8 cellular contexts compared by ENCODE assay signal in genomic region chr17:77140878-77141767, GRCh38. TPM values are rescaled to one million over a fixed set of nuclear protein-coding genes. Genes with fewer than 3 reads are reported as not detected.
A peak's percentile ranks its signal among the peaks of the same experiment; 100 is the strongest.
DNase-seq lines count a peak whose midpoint lies in the region; ATAC-seq and TF ChIP-seq lines count a peak whose summit lies in the region.

TSS of gene SEC14L1 (plus strand) at chr17:77140969. CDS start at chr17:77143597, 2,628 bp downstream.

- intact Hi-C loops in T-helper 1 cell treated with Interleukin-12 subunit alpha and Interleukin-12 subunit beta and Interleukin-4 antibody, amounts not matched to agents 30 ng/mL and 1 ng/mL, for 36 hours (cut with micrococcal nuclease): loop anchor here (1.0 to 5.0 kb wide), 10 partner anchors 13 to 624 kb away; partner anchors contain the start of genes JMJD6, METTL23 and SRSF2

- ATAC-seq in GM19328 (IDR thresholded peaks at IDR 0.05; ENCODE audit: unreplicated experiment): peak; percentile 41
- ATAC-seq in HG03571 (IDR thresholded peaks at IDR 0.05; ENCODE audit: unreplicated experiment): peak; percentile 37

- DNase-seq in Ammon's horn (ENCODE audit: low spot score): peak; percentile 55
- DNase-seq in cardiac fibroblast (ENCODE audit: low read depth in 2 of 2): peak; percentile 42 to 47
- DNase-seq in kidney epithelial cell (ENCODE audit: low read depth): no peak
- DNase-seq in stimulated activated CD4-positive, alpha-beta T cell treated with anti-CD3 and anti-CD28 coated beads, Interleukin-1b, Interleukin-23, amount 100 ng/mL, for 48 hours: peak; percentile 32
- DNase-seq in GM19240 (ENCODE audit: insufficient read length, low spot score): no peak

- H3K27me3 ChIP-seq in kidney epithelial cell (ENCODE audit: control insufficient read depth, insufficient read depth, low read length): no peaks in the 10 kb centered on the region

- TF ChIP-seq CTCF in cardiac fibroblast (IDR thresholded peaks at IDR 0.05; ENCODE audit: low read depth, low read length) (no peak), kidney epithelial cell (IDR thresholded peaks at IDR 0.05; ENCODE audit: insufficient read depth, low read length, poor library complexity, severe bottlenecking) (no peak)

- H3K36me3 ChIP-seq in kidney epithelial cell (ENCODE audit: control insufficient read depth, insufficient read depth, low read length): peaks cover 3% of the 10 kb centered on the region

- H3K4me3 ChIP-seq in cardiac fibroblast (replicated peaks in 1 of 2; ENCODE audit: low read depth in 2 of 2, low read length in 2 of 2) (peak within 1 kb of the TSS; percentile 72 to 80), kidney epithelial cell (ENCODE audit: low read depth, low read length) (peak within 1 kb of the TSS; percentile 90)

RNA-seq across cellular contexts. Expression of gene SEC14L1, which starts in this region (rescaled TPM):
- total RNA-seq in T-helper 1 cell treated with Interleukin-12 subunit alpha and Interleukin-12 subunit beta and Interleukin-4 antibody, amounts not matched to agents 30 ng/mL and 1 ng/mL, for 36 hours: 94.3 and 98.0 TPM in 2 replicates
- 41.6 and 46.2 TPM in 2 replicates for total RNA-seq in kidney epithelial cell

Comparison
In these comparisons a context has a peak if more than half of its experiments do, and no peak if none do; other contexts are left out.
1. DNase-seq: peak in Ammon's horn (single experiment), cardiac fibroblast (2 of 2) and stimulated activated CD4-positive, alpha-beta T cell treated with anti-CD3 and anti-CD28 coated beads, Interleukin-1b, Interleukin-23, amount 100 ng/mL, for 48 hours (single experiment); none in kidney epithelial cell (single experiment) and GM19240 (single experiment).